ENCODE assay signal across 16 cellular contexts in genomic region chr3:102346897-102347296, GRCh38.
DNase-seq lines count a peak whose midpoint lies in the region; ATAC-seq and TF ChIP-seq lines count a peak whose summit lies in the region.
"Had no signal": no experiment of that assay in that cellular context is flagged by ENCODE, and none has a peak within 500 bp of the region (broad histone marks: within the 10 kb centered on the region; RNA-seq: fewer than 3 reads in every experiment).

No MANE protein-coding gene starts in this region.

- no peak for TF ChIP-seq POLR2A in thyroid gland (IDR thresholded peaks at IDR 0.05)

- no peak overlapping the region for H3K4me3 Mint-ChIP-seq in activated CD4-positive, alpha-beta T cell treated with anti-CD3 and anti-CD28 coated beads, Interleukin-2, amount 10 ng/mL, durations not matched to agents 7 days and 5 days
- H3K4me3 Mint-ChIP-seq: CD8-positive, alpha-beta memory T cell; H9 had no signal

- H3K4me1 ChIP-seq in SJCRH30 (peaks cover 8% of the 10 kb centered on the region), thyroid gland (no peaks in the 10 kb centered on the region)
- H3K4me1 ChIP-seq: BLaER1 had no signal

- H3K27me3 Mint-ChIP-seq in activated CD4-positive, alpha-beta T cell treated with anti-CD3 and anti-CD28 coated beads, Interleukin-2, amount 10 ng/mL, durations not matched to agents 7 days and 5 days = peaks cover 12% of the 10 kb centered on the region

- H3K27ac Mint-ChIP-seq in activated CD4-positive, alpha-beta T cell treated with anti-CD3 and anti-CD28 coated beads, Interleukin-2, amount 10 ng/mL, durations not matched to agents 7 days and 5 days = no peak overlapping the region
- H3K27ac Mint-ChIP-seq: CD8-positive, alpha-beta memory T cell; H9 had no signal

- TF ChIP-seq CTCF in thyroid gland (IDR thresholded peaks at IDR 0.05) = no peak

- POLR2A ChIA-PET in activated CD4-positive, alpha-beta T cell treated with anti-CD3 and anti-CD28 coated beads, Interleukin-2, amount 10 ng/mL, durations not matched to agents 7 days and 5 days (lab: Charles Lee) = no interaction called here

- CTCF ChIA-PET in activated CD4-positive, alpha-beta T cell treated with anti-CD3 and anti-CD28 coated beads, Interleukin-2, amount 10 ng/mL, durations not matched to agents 7 days and 5 days (lab: Charles Lee) = no interaction called here

- intact Hi-C loops in thyroid gland (cut with DNase I) = no loop called here

- H3K27me3 ChIP-seq in SJCRH30 (no peaks in the 10 kb centered on the region), thyroid gland (no peaks in the 10 kb centered on the region), H7 (ENCODE audit: control insufficient read depth, insufficient read depth, low read length) (no peaks in the 10 kb centered on the region)
- H3K27me3 ChIP-seq: BLaER1 had no signal

- H3K4me3 ChIP-seq in SJCRH30 (no peak overlapping the region), thyroid gland (replicated peaks in 1 of 3) (no peak overlapping the region), H7 (ENCODE audit: insufficient read depth, low read depth, low read length) (no peak overlapping the region)
- H3K4me3 ChIP-seq: BLaER1, GM23248 had no signal

- no peak for ATAC-seq in GM21367 (IDR thresholded peaks at IDR 0.05; ENCODE audit: unreplicated experiment)

- H3K9me3 ChIP-seq in SJCRH30 (replicated peaks) (no peaks in the 10 kb centered on the region), thyroid gland (no peaks in the 10 kb centered on the region)
- H3K9me3 ChIP-seq: BLaER1 had no signal

- H3K36me3 ChIP-seq in SJCRH30 (no peaks in the 10 kb centered on the region), thyroid gland (no peaks in the 10 kb centered on the region), H7 (replicated peaks; ENCODE audit: control insufficient read depth, insufficient read depth, low read length) (no peaks in the 10 kb centered on the region)
- H3K36me3 ChIP-seq: BLaER1 had no signal

- H3K9me3 Mint-ChIP-seq in activated CD4-positive, alpha-beta T cell treated with anti-CD3 and anti-CD28 coated beads, Interleukin-2, amount 10 ng/mL, durations not matched to agents 7 days and 5 days = no peaks in the 10 kb centered on the region
- H3K9me3 Mint-ChIP-seq: CD8-positive, alpha-beta memory T cell; H9 had no signal

- no peaks in the 10 kb centered on the region for H3K36me3 Mint-ChIP-seq in activated CD4-positive, alpha-beta T cell treated with anti-CD3 and anti-CD28 coated beads, Interleukin-2, amount 10 ng/mL, durations not matched to agents 7 days and 5 days (ENCODE audit: low read depth)
- H3K36me3 Mint-ChIP-seq: CD8-positive, alpha-beta memory T cell had no signal

- peak overlapping the region; percentile 3; the same call in 1 of the 2 replicates for H3K27ac ChIP-seq in SJCRH30
- no peak overlapping the region for H3K27ac ChIP-seq in thyroid gland
- H3K27ac ChIP-seq: BLaER1, GM23248 had no signal

- no peaks in the 10 kb centered on the region for H3K4me1 Mint-ChIP-seq in activated CD4-positive, alpha-beta T cell treated with anti-CD3 and anti-CD28 coated beads, Interleukin-2, amount 10 ng/mL, durations not matched to agents 7 days and 5 days
- H3K4me1 Mint-ChIP-seq: CD8-positive, alpha-beta memory T cell had no signal

- DNase-seq in COLO829 (ENCODE audit: low spot score) (peak; percentile 64), LHCN-M2 (ENCODE audit: low read depth) (peak; percentile 39), SJCRH30 (peak; percentile 5 to 72), foreskin melanocyte (peak; percentile 60), thyroid gland (no peak), H7 (no peak)
- no peak for DNase-seq in activated CD4-positive, alpha-beta T cell treated with anti-CD3 and anti-CD28 coated beads, Interleukin-2, amount 10 ng/mL, durations not matched to agents 7 days and 5 days
- DNase-seq: 8988T; AML-193; CD8-positive, alpha-beta memory T cell; DMS53; GM23248; H9; IMR-90 had no signal

Comparison
In these comparisons a context has a peak if more than half of its experiments do, and no peak if none do; other contexts are left out.
1. DNase-seq: peak in COLO829 (single experiment), LHCN-M2 (single experiment), SJCRH30 (2 of 2) and foreskin melanocyte (single experiment); none in thyroid gland (0 of 2), H7 (single experiment) and activated CD4-positive, alpha-beta T cell treated with anti-CD3 and anti-CD28 coated beads, Interleukin-2, amount 10 ng/mL, durations not matched to agents 7 days and 5 days (single experiment).